ENCODE assay signal across 8 cellular contexts in the genomic region with DNA sequence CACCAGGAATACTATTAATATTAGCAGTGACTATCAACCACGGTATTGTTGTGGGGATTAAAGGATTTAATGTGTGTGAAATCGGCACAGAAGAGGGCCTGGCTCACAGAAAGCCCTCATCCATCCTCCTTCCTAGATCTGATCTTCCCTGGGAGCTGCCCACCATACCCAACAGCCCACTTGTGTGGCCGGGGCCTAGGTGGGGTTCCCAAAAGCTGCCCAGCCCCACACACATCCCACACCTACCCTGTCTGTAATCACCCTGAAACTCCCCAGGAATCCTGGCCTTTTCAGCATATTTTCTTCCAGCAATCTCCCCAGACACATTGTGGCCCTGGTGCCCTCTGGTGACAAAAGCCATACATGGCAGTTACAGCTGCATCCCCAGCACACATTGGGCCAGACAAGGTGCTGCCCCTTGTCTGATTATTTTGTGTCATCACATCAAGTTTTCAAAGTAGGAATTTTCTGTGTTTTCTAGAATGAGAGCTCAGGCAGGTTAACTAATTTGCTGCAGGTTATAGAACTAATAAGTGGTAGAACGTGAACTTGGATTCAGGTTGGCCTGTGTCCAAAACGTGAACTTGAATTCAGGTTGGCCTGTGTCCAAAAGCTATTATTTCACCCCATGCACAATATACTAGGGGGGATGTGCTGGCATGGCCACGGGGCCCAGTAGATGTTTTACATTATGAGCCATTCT. TPM values are rescaled to one million over a fixed set of nuclear protein-coding genes. Genes with fewer than 3 reads are reported as not detected.
A peak's percentile ranks its signal among the peaks of the same experiment; 100 is the strongest.
DNase-seq lines count a peak whose midpoint lies in the region; TF ChIP-seq lines count a peak whose summit lies in the region.

No MANE protein-coding gene starts in this region.

- H3K27ac ChIP-seq in Peyer's patch (peak overlapping the region in 2 of 4 donors; percentile 41 to 52), suprapubic skin (no peak overlapping the region)

- TF ChIP-seq POLR2A in Peyer's patch (IDR thresholded peaks at IDR 0.05) (peak in 1 of 2 donors; percentile 13), suprapubic skin (IDR thresholded peaks at IDR 0.05) (no peak)

- H3K9me3 Mint-ChIP-seq in Calu3 (ENCODE audit: low read depth, unreplicated experiment) (no peaks in the 10 kb centered on the region), nephron progenitor cell (no peaks in the 10 kb centered on the region)

- peak; percentile 58 for TF ChIP-seq CTCF in Calu3 (IDR thresholded peaks at IDR 0.05; ENCODE audit: unreplicated experiment)
- TF ChIP-seq CTCF in Peyer's patch (IDR thresholded peaks at IDR 0.05) = peak; percentile 63 to 94 (median 86)
- peak; percentile 74 for TF ChIP-seq CTCF in nephron progenitor cell (IDR thresholded peaks at IDR 0.05)
- TF ChIP-seq CTCF in suprapubic skin (IDR thresholded peaks at IDR 0.05) = peak; percentile 79 to 87

- H3K27me3 ChIP-seq in Peyer's patch (no peaks in the 10 kb centered on the region), suprapubic skin (no peaks in the 10 kb centered on the region)

- H3K36me3 ChIP-seq in Peyer's patch = no peaks in the 10 kb centered on the region
- no peaks in the 10 kb centered on the region for H3K36me3 ChIP-seq in suprapubic skin

- WGBS in suprapubic skin = 15% methylated on average over 6 of the region's 6 CpGs

- no peak overlapping the region for H3K4me3 ChIP-seq in Peyer's patch
- H3K4me3 ChIP-seq in suprapubic skin = no peak overlapping the region

- DNase-seq in Calu3 (peak; percentile 82), HuH-7.5 (ENCODE audit: low spot score) (peak; percentile 47), Peyer's patch (peak in 2 of 3 donors; percentile 62 to 85), fibroblast of gingiva (ENCODE audit: low read depth) (peak; percentile 60), nephron progenitor cell (peak; percentile 72), suprapubic skin (ENCODE audit: low spot score in 2 of 2) (peak in 1 of 2 donors; percentile 75), 8988T (no peak)
- peak; percentile 78 to 80 for DNase-seq in activated T-cell treated with anti-CD3 and anti-CD28 coated beads, Interleukin-2, amount 50 U/mL, for 48 hours

- H3K9me3 ChIP-seq in Peyer's patch (no peaks in the 10 kb centered on the region), suprapubic skin (no peaks in the 10 kb centered on the region)

- CTCF ChIA-PET in Calu3 (lab: Charles Lee) = interaction anchor here (0.6 to 2.7 kb wide), 8 partner anchors 12 to 1229 kb away, joined by 3 to 32 read pairs (median 4); a partner anchor contains a TSS

- no peak for TF ChIP-seq EP300 in suprapubic skin (IDR thresholded peaks at IDR 0.05)

- H3K4me1 Mint-ChIP-seq in Calu3 (ENCODE audit: low read depth, unreplicated experiment) (peaks cover 26% of the 10 kb centered on the region), nephron progenitor cell (peaks cover 58% of the 10 kb centered on the region)

- intact Hi-C loops in Calu3 (cut with micrococcal nuclease; ENCODE audit: unreplicated experiment) = loop anchor here (1.0 kb wide), 1 partner anchor 31 kb away; no protein-coding TSS in a partner anchor

- H3K4me1 ChIP-seq in Peyer's patch (peaks cover 0 to 30% (median 0%) of the 10 kb centered on the region in 4 donors), suprapubic skin (peaks cover 34% of the 10 kb centered on the region)

- H3K4me3 Mint-ChIP-seq in Calu3 (ENCODE audit: low read depth, unreplicated experiment) = no peak overlapping the region
- no peak overlapping the region for H3K4me3 Mint-ChIP-seq in nephron progenitor cell

- no TSS peak for BruUV-seq in Calu3 (replicated peaks; lab: Mats Ljungman, UMichigan)

- peaks cover 7% of the 10 kb centered on the region for H3K36me3 Mint-ChIP-seq in Calu3 (ENCODE audit: insufficient read depth, unreplicated experiment)
- H3K36me3 Mint-ChIP-seq in nephron progenitor cell (ENCODE audit: low read depth) = no peaks in the 10 kb centered on the region

- H3K27ac Mint-ChIP-seq in Calu3 (ENCODE audit: unreplicated experiment) (no peak overlapping the region), nephron progenitor cell (no peak overlapping the region)

- H3K27me3 Mint-ChIP-seq in Calu3 (ENCODE audit: unreplicated experiment) (no peaks in the 10 kb centered on the region), nephron progenitor cell (ENCODE audit: low read depth, poor library complexity) (peaks cover 4% of the 10 kb centered on the region)

RNA-seq across cellular contexts. Expression of a gene that starts 5.3 kb away (rescaled TPM):
- total RNA-seq in Calu3 (2022) (18.2 and 19.5 TPM in 2 replicates), Peyer's patch (10 to 100 TPM in 2 of 4 donors, 1 to 10 TPM in 2; 8.8 to 19.0 (median 11.5) TPM), suprapubic skin (10 to 100 TPM; 59.2 to 95.4 (median 84.5) TPM)

RNA-seq across cellular contexts. Expression of a gene that starts 45.2 kb away (rescaled TPM):
- 19.7 and 20.2 TPM in 2 replicates for total RNA-seq in Calu3 (2022)
- 10 to 100 TPM; 12.4 to 18.2 (median 15.7) TPM for total RNA-seq in Peyer's patch
- total RNA-seq in suprapubic skin = 1 to 10 TPM; 1.6 to 7.8 (median 3.7) TPM

RNA-seq across cellular contexts. Expression of a gene that starts 57.5 kb away (rescaled TPM):
- total RNA-seq in Calu3 (2022) = 47.1 and 50.9 TPM in 2 replicates
- 10 to 100 TPM in 3 of 4 donors, 1 to 10 TPM in 1; 8.2 to 28.9 (median 22.2) TPM for total RNA-seq in Peyer's patch
- 10 to 100 TPM; 21.4 to 51.4 (median 41.0) TPM for total RNA-seq in suprapubic skin
